ENCODE assay signal across 19 cellular contexts in genomic region chr22:29932121-29932520, GRCh38. TPM values are rescaled to one million over a fixed set of nuclear protein-coding genes. Genes with fewer than 3 reads are reported as not detected.
A peak's percentile ranks its signal among the peaks of the same experiment; 100 is the strongest.
DNase-seq lines count a peak whose midpoint lies in the region; ATAC-seq and TF ChIP-seq lines count a peak whose summit lies in the region.
"Had no signal": no experiment of that assay in that cellular context is flagged by ENCODE, and none has a peak within 500 bp of the region (broad histone marks: within the 10 kb centered on the region; RNA-seq: fewer than 3 reads in every experiment).

No MANE protein-coding gene starts in this region.

- TF ChIP-seq POLR2A in prostate gland (IDR thresholded peaks at IDR 0.05) = no peak

- 0 out of 2 replicates have a peak, but pooled peaks cover 2% of the 10 kb centered on the region for H3K79me2 ChIP-seq in OCI-LY3 (ENCODE audit: low read length)

- intact Hi-C loops in prostate gland (cut with DNase I) = no loop called here

- H3K4me1 ChIP-seq in OCI-LY3 (ENCODE audit: low read length) = peaks cover 13% of the 10 kb centered on the region
- peaks cover 12% of the 10 kb centered on the region for H3K4me1 ChIP-seq in prostate gland (replicated peaks)
- H3K4me1 ChIP-seq: Caco-2, Peyer's patch had no signal

- H3K27ac ChIP-seq in OCI-LY3 (ENCODE audit: low read length) (no peak overlapping the region), prostate gland (no peak overlapping the region)
- H3K27ac ChIP-seq: Peyer's patch had no signal

- 76% methylated on average over 2 of the region's 2 CpGs for WGBS in prostate gland

- no peaks in the 10 kb centered on the region for H3K36me3 Mint-ChIP-seq in stimulated activated naive CD8-positive, alpha-beta T cell treated with anti-CD3 and anti-CD28 coated beads, Interleukin-15, Interleukin-2, amounts not matched to agents 100 ng/mL and 50 ng/mL, for 24 hours (ENCODE audit: low read depth)
- no peaks in the 10 kb centered on the region for H3K36me3 Mint-ChIP-seq in activated naive CD8-positive, alpha-beta T cell treated with anti-CD3 and anti-CD28 coated beads, Interleukin-2, amount 50 U/mL, for 24 hours (ENCODE audit: low read depth)

- peak overlapping the region; percentile 26; the same call in 1 of the 2 replicates for H3K4me3 ChIP-seq in OCI-LY3 (ENCODE audit: low read length)
- no peak overlapping the region for H3K4me3 ChIP-seq in prostate gland
- H3K4me3 ChIP-seq: Peyer's patch had no signal

- H3K27me3 ChIP-seq in OCI-LY3 (ENCODE audit: low read depth, low read length) (peaks cover 9% of the 10 kb centered on the region), prostate gland (replicated peaks; ENCODE audit: insufficient read depth) (no peaks in the 10 kb centered on the region)
- H3K27me3 ChIP-seq: Peyer's patch had no signal

- H2AFZ ChIP-seq in OCI-LY3 (ENCODE audit: low read depth, low read length) = no peak overlapping the region

- ATAC-seq in stimulated activated naive CD8-positive, alpha-beta T cell treated with anti-CD3 and anti-CD28 coated beads, Interleukin-15, Interleukin-2, amounts not matched to agents 100 U/mL and 50 U/mL, for 24 hours = no peak
- peak; percentile 65 for ATAC-seq in activated naive CD8-positive, alpha-beta T cell treated with anti-CD3 and anti-CD28 coated beads, Interleukin-2, amount 50 U/mL, for 24 hours
- ATAC-seq in HG03095 (IDR thresholded peaks at IDR 0.05; ENCODE audit: unreplicated experiment) = no peak
- ATAC-seq in HG03469 (IDR thresholded peaks at IDR 0.05; ENCODE audit: unreplicated experiment) = no peak
- ATAC-seq: HCT116 had no signal

- H3K4me3 Mint-ChIP-seq in stimulated activated naive CD8-positive, alpha-beta T cell treated with anti-CD3 and anti-CD28 coated beads, Interleukin-15, Interleukin-2, amounts not matched to agents 100 ng/mL and 50 ng/mL, for 24 hours = peak overlapping the region; percentile 40
- H3K4me3 Mint-ChIP-seq in activated naive CD8-positive, alpha-beta T cell treated with anti-CD3 and anti-CD28 coated beads, Interleukin-2, amount 50 U/mL, for 24 hours = peak overlapping the region; percentile 10
- H3K4me3 Mint-ChIP-seq: CD4-positive, alpha-beta T cell had no signal

- peaks cover 48% of the 10 kb centered on the region for H3K4me1 Mint-ChIP-seq in stimulated activated naive CD8-positive, alpha-beta T cell treated with anti-CD3 and anti-CD28 coated beads, Interleukin-15, Interleukin-2, amounts not matched to agents 100 ng/mL and 50 ng/mL, for 24 hours (ENCODE audit: low read depth)
- H3K4me1 Mint-ChIP-seq in activated naive CD8-positive, alpha-beta T cell treated with anti-CD3 and anti-CD28 coated beads, Interleukin-2, amount 50 U/mL, for 24 hours = peaks cover 34% of the 10 kb centered on the region

- H3K27ac Mint-ChIP-seq in stimulated activated naive CD8-positive, alpha-beta T cell treated with anti-CD3 and anti-CD28 coated beads, Interleukin-15, Interleukin-2, amounts not matched to agents 100 ng/mL and 50 ng/mL, for 24 hours = no peak overlapping the region
- H3K27ac Mint-ChIP-seq in activated naive CD8-positive, alpha-beta T cell treated with anti-CD3 and anti-CD28 coated beads, Interleukin-2, amount 50 U/mL, for 24 hours = peak overlapping the region; percentile 8
- H3K27ac Mint-ChIP-seq: CD4-positive, alpha-beta T cell; IgD-negative memory B cell had no signal

- TF ChIP-seq CTCF in OCI-LY3 (IDR thresholded peaks at IDR 0.05; ENCODE audit: low read depth, low read length) (no peak), prostate gland (IDR thresholded peaks at IDR 0.05) (no peak)

- no peaks in the 10 kb centered on the region for H3K9me3 Mint-ChIP-seq in stimulated activated naive CD8-positive, alpha-beta T cell treated with anti-CD3 and anti-CD28 coated beads, Interleukin-15, Interleukin-2, amounts not matched to agents 100 ng/mL and 50 ng/mL, for 24 hours
- no peaks in the 10 kb centered on the region for H3K9me3 Mint-ChIP-seq in activated naive CD8-positive, alpha-beta T cell treated with anti-CD3 and anti-CD28 coated beads, Interleukin-2, amount 50 U/mL, for 24 hours
- H3K9me3 Mint-ChIP-seq: CD4-positive, alpha-beta T cell; IgD-negative memory B cell had no signal

- DNase-seq in stimulated activated naive CD8-positive, alpha-beta T cell treated with anti-CD3 and anti-CD28 coated beads, Interleukin-15, Interleukin-2, amounts not matched to agents 100 U/mL and 50 U/mL, for 24 hours = no peak
- DNase-seq in activated naive CD8-positive, alpha-beta T cell treated with anti-CD3 and anti-CD28 coated beads, Interleukin-2, amount 50 U/mL, for 24 hours = no peak
- DNase-seq in prostate gland (ENCODE audit: low spot score) = no peak
- DNase-seq: Caco-2; CD4-positive, alpha-beta T cell; DMS 273 treated with DMSO at 0.1 percent for 48 hours; DMS79 treated with DMSO at 0.1 percent for 48 hours; NCI-H1105; NCI-H2029 treated with DMSO at 0.1 percent for 48 hours; NCI-H2171 treated with DMSO at 0.1 percent for 48 hours; NCI-H446; NCI-H526; Peyer's patch had no signal

- peaks cover 29% of the 10 kb centered on the region for H4K20me1 ChIP-seq in OCI-LY3 (ENCODE audit: insufficient read depth, low read length)

- H3K27me3 Mint-ChIP-seq in stimulated activated naive CD8-positive, alpha-beta T cell treated with anti-CD3 and anti-CD28 coated beads, Interleukin-15, Interleukin-2, amounts not matched to agents 100 ng/mL and 50 ng/mL, for 24 hours = no peaks in the 10 kb centered on the region
- no peaks in the 10 kb centered on the region for H3K27me3 Mint-ChIP-seq in activated naive CD8-positive, alpha-beta T cell treated with anti-CD3 and anti-CD28 coated beads, Interleukin-2, amount 50 U/mL, for 24 hours
- H3K27me3 Mint-ChIP-seq: CD4-positive, alpha-beta T cell; IgD-negative memory B cell had no signal

- H3K9me3 ChIP-seq in OCI-LY3 (ENCODE audit: insufficient read depth, low read length) = no peaks in the 10 kb centered on the region
- H3K9me3 ChIP-seq in prostate gland = no peaks in the 10 kb centered on the region
- H3K9me3 ChIP-seq: Caco-2, Peyer's patch had no signal

- H3K36me3 ChIP-seq in OCI-LY3 (replicated peaks; ENCODE audit: low read depth, low read length) = no peaks in the 10 kb centered on the region
- no peaks in the 10 kb centered on the region for H3K36me3 ChIP-seq in prostate gland
- H3K36me3 ChIP-seq: Peyer's patch had no signal

- H3K9ac ChIP-seq in OCI-LY3 (ENCODE audit: low read length) = no peak overlapping the region

- peak overlapping the region; percentile 52 for H3K4me2 ChIP-seq in OCI-LY3 (ENCODE audit: low read length)

RNA-seq across cellular contexts. Expression of gene MTMR3, which starts 49.1 kb away (rescaled TPM):
- 10 to 100 TPM; 37.9 to 93.7 TPM for total RNA-seq in prostate gland
